ENCODE assay signal across 23 cellular contexts in the genomic region with DNA sequence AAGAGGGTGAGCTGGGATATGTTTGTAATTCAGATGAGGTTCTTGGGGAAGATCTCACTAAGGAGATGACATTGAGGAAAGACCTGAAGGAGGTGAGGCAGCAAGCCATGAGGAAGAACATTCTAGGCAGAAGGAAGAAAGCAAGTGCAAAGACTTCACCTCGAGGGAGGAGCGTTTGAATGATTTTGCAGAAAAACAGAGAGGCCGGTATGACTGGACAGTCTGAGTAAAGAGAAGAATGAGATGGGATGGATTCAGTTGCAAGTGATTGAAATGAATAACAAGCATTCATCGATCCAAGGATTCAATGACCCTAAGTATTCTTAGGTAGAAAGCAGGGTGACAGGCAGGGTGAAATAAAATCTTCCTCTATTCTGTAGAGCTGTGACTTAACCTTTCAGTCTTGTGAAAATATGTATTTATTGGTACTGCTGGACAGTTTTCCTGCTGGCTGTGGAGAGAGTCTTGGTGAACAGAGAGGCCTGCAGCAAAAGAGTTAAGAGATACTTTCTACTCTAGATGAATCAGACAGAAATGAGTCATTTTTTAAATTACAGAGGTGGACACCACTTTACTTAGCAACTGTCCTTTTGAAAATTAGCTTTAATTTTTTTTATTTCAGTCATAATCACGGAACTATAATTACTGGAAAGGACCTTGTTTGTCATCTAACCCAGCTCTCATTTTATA.
DNase-seq lines count a peak whose midpoint lies in the region; ATAC-seq and TF ChIP-seq lines count a peak whose summit lies in the region.
"Had no signal": no experiment of that assay in that cellular context is flagged by ENCODE, and none has a peak within 500 bp of the region (broad histone marks: within the 10 kb centered on the region; RNA-seq: fewer than 3 reads in every experiment).

No MANE protein-coding gene starts in this region.

- POLR2A ChIA-PET in SK-N-SH (lab: Yijun Ruan, JAX) = no interaction called here

- no peak for DNase-seq in SK-N-SH
- peak; percentile 5 for DNase-seq in LHCN-M2 (ENCODE audit: low read depth)
- peak; percentile 39 for DNase-seq in fibroblast of peridontal ligament (ENCODE audit: extremely low read depth)
- no peak for DNase-seq in stimulated activated naive CD4-positive, alpha-beta T cell treated with Interleukin-2 at 50 U/mL for 16 hours (lab: John Stamatoyannopoulos, UW)
- DNase-seq in ascending aorta (ENCODE audit: low spot score in 2 of 2) = no peak
- DNase-seq: CD4-positive, CD25-positive, alpha-beta regulatory T cell; GDM1; Kasumi-1; MG63; NCI-H1105 treated with DMSO at 0.1 percent for 48 hours; NCI-H2029 treated with DMSO at 0.1 percent for 48 hours; NCI-H446 treated with DMSO at 0.1 percent for 48 hours; NCI-H82; RPMI8226; SHP77; SW 1271 had no signal

- H3K4me3 ChIP-seq in SK-N-SH (ENCODE audit: low read depth in 2 of 2, low read length in 1 of 2) (no peak overlapping the region), ascending aorta (no peak overlapping the region)
- H3K4me3 ChIP-seq: BLaER1, GM12878, MG63 had no signal

- H3K9me2 ChIP-seq in SK-N-SH = no peaks in the 10 kb centered on the region

- H2AFZ ChIP-seq in SK-N-SH (ENCODE audit: low read depth) = no peak overlapping the region

- H4K20me1 ChIP-seq in SK-N-SH (ENCODE audit: insufficient read depth) = no peaks in the 10 kb centered on the region
- H4K20me1 ChIP-seq: BLaER1 had no signal

- WGBS in SK-N-SH (ENCODE audit: low lambda C conversion rate) = 58% methylated on average over 5 of the region's 5 CpGs

- no peak for TF ChIP-seq EP300 in SK-N-SH (IDR thresholded peaks at IDR 0.05; ENCODE audit: borderline replicate concordance in 1 of 2, low read depth in 1 of 2, low read length in 1 of 2)

- no peak for TF ChIP-seq RAD21 in SK-N-SH (IDR thresholded peaks at IDR 0.05; ENCODE audit: low read length)

- H3K27ac ChIP-seq in SK-N-SH (ENCODE audit: low read depth in 2 of 2, low read length in 1 of 2) = no peak overlapping the region
- no peak overlapping the region for H3K27ac ChIP-seq in ascending aorta
- H3K27ac ChIP-seq: 22Rv1, BLaER1 had no signal

- no peak overlapping the region for H3K4me2 ChIP-seq in SK-N-SH
- H3K4me2 ChIP-seq: BLaER1 had no signal

- CTCF ChIA-PET in SK-N-SH (lab: Yijun Ruan, JAX) = interaction anchor here (1.1 kb wide), 1 partner anchor 9 kb away, joined by 3 read pairs; no protein-coding TSS in a partner anchor

- TF ChIP-seq CTCF in SK-N-SH (IDR thresholded peaks at IDR 0.05) (no peak), ascending aorta (IDR thresholded peaks at IDR 0.05) (no peak)

- H3K27me3 ChIP-seq in SK-N-SH (ENCODE audit: insufficient read depth) (no peaks in the 10 kb centered on the region), ascending aorta (no peaks in the 10 kb centered on the region)
- H3K27me3 ChIP-seq: BLaER1, MG63 had no signal

- ATAC-seq in SK-N-SH treated with all-trans-retinoic acid at 6 μM for 48 hours (peak; percentile 64), HG03342 (IDR thresholded peaks at IDR 0.05; ENCODE audit: unreplicated experiment) (no peak), HG02970 (IDR thresholded peaks at IDR 0.05; ENCODE audit: low FRiP score, unreplicated experiment) (no peak)
- ATAC-seq: GM12878, HCT116 had no signal

- no peaks in the 10 kb centered on the region for H3K79me2 ChIP-seq in SK-N-SH (ENCODE audit: insufficient read depth)

- H3K9ac ChIP-seq in SK-N-SH = no peak overlapping the region
- H3K9ac ChIP-seq: BLaER1 had no signal

- intact Hi-C loops in ascending aorta (cut with DNase I) = no loop called here

- H3F3A ChIP-seq in SK-N-SH (replicated peaks; ENCODE audit: insufficient read depth) = no peaks in the 10 kb centered on the region

- peaks cover 0 to 9% of the 10 kb centered on the region in 2 experiments; a peak in 2 of 4 replicates for H3K4me1 ChIP-seq in SK-N-SH (ENCODE audit: control insufficient read depth in 1 of 2, insufficient read depth in 2 of 2, low read depth in 1 of 2, low read length in 1 of 2)
- H3K4me1 ChIP-seq in ascending aorta = no peaks in the 10 kb centered on the region

- H3K36me3 ChIP-seq in SK-N-SH (replicated peaks in 1 of 2; ENCODE audit: control insufficient read depth in 1 of 2, insufficient read depth in 2 of 2, low read length in 1 of 2) = no peaks in the 10 kb centered on the region
- no peaks in the 10 kb centered on the region for H3K36me3 ChIP-seq in ascending aorta
- H3K36me3 ChIP-seq: BLaER1, MG63 had no signal

- no peaks in the 10 kb centered on the region for H3K9me3 ChIP-seq in SK-N-SH
- H3K9me3 ChIP-seq in ascending aorta = no peaks in the 10 kb centered on the region
- H3K9me3 ChIP-seq: BLaER1, MG63 had no signal

TF ChIP-seq in SK-N-SH treated with all-trans-retinoic acid at 6 μM for 48 hours, 23 proteins besides CTCF, POLR2A, EP300 and RAD21:
- no peak for TF ChIP-seq RARB (CRISPR knock-in tag; IDR thresholded peaks at IDR 0.05)
- TF ChIP-seq, protein P1, sequence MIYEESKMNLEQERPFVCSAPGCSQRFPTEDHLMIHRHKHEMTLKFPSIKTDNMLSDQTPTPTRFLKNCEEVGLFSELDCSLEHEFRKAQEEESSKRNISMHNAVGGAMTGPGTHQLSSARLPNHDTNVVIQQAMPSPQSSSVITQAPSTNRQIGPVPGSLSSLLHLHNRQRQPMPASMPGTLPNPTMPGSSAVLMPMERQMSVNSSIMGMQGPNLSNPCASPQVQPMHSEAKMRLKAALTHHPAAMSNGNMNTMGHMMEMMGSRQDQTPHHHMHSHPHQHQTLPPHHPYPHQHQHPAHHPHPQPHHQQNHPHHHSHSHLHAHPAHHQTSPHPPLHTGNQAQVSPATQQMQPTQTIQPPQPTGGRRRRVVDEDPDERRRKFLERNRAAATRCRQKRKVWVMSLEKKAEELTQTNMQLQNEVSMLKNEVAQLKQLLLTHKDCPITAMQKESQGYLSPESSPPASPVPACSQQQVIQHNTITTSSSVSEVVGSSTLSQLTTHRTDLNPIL (CRISPR knock-in tag; IDR thresholded peaks at IDR 0.05; ENCODE audit: low read depth) = no peak
- no peak for TF ChIP-seq TOX (CRISPR knock-in tag; IDR thresholded peaks at IDR 0.05; ENCODE audit: borderline replicate concordance)
- no peak for TF ChIP-seq CSDC2 (CRISPR knock-in tag; IDR thresholded peaks at IDR 0.05)
- TF ChIP-seq ARNTL (CRISPR knock-in tag; IDR thresholded peaks at IDR 0.05; ENCODE audit: borderline replicate concordance, low read depth) = no peak
- TF ChIP-seq, protein P2, sequence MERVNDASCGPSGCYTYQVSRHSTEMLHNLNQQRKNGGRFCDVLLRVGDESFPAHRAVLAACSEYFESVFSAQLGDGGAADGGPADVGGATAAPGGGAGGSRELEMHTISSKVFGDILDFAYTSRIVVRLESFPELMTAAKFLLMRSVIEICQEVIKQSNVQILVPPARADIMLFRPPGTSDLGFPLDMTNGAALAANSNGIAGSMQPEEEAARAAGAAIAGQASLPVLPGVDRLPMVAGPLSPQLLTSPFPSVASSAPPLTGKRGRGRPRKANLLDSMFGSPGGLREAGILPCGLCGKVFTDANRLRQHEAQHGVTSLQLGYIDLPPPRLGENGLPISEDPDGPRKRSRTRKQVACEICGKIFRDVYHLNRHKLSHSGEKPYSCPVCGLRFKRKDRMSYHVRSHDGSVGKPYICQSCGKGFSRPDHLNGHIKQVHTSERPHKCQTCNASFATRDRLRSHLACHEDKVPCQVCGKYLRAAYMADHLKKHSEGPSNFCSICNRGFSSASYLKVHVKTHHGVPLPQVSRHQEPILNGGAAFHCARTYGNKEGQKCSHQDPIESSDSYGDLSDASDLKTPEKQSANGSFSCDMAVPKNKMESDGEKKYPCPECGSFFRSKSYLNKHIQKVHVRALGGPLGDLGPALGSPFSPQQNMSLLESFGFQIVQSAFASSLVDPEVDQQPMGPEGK (CRISPR knock-in tag; IDR thresholded peaks at IDR 0.05; ENCODE audit: borderline replicate concordance) = no peak
- no peak for TF ChIP-seq ZFP3 (CRISPR knock-in tag; IDR thresholded peaks at IDR 0.05)

TF ChIP-seq in SK-N-SH, 30 proteins besides CTCF, POLR2A, EP300 and RAD21 (continues in another document):
- TF ChIP-seq RCOR1 (IDR thresholded peaks at IDR 0.05; ENCODE audit: low read length) (no peak), SMC3 (IDR thresholded peaks at IDR 0.05; ENCODE audit: low read depth, low read length) (no peak), MXI1 (IDR thresholded peaks at IDR 0.05; ENCODE audit: low read depth, low read length) (no peak), GABPA (IDR thresholded peaks at IDR 0.05; ENCODE audit: low read depth) (no peak), TCF12 (IDR thresholded peaks at IDR 0.05) (no peak), ELF1 (IDR thresholded peaks at IDR 0.05) (no peak), YY1 (IDR thresholded peaks at IDR 0.05; ENCODE audit: low read depth) (no peak), POLR2AphosphoS5 (IDR thresholded peaks at IDR 0.05; ENCODE audit: low read depth, low read length) (no peak), NFIC (IDR thresholded peaks at IDR 0.05; ENCODE audit: borderline replicate concordance) (no peak), CHD2 (IDR thresholded peaks at IDR 0.05; ENCODE audit: low read length, partially characterized antibody) (no peak)
- TF ChIP-seq, protein P3, sequence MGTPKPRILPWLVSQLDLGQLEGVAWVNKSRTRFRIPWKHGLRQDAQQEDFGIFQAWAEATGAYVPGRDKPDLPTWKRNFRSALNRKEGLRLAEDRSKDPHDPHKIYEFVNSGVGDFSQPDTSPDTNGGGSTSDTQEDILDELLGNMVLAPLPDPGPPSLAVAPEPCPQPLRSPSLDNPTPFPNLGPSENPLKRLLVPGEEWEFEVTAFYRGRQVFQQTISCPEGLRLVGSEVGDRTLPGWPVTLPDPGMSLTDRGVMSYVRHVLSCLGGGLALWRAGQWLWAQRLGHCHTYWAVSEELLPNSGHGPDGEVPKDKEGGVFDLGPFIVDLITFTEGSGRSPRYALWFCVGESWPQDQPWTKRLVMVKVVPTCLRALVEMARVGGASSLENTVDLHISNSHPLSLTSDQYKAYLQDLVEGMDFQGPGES (IDR thresholded peaks at IDR 0.05; ENCODE audit: low read depth, low read length) = no peak
- TF ChIP-seq, protein P4, sequence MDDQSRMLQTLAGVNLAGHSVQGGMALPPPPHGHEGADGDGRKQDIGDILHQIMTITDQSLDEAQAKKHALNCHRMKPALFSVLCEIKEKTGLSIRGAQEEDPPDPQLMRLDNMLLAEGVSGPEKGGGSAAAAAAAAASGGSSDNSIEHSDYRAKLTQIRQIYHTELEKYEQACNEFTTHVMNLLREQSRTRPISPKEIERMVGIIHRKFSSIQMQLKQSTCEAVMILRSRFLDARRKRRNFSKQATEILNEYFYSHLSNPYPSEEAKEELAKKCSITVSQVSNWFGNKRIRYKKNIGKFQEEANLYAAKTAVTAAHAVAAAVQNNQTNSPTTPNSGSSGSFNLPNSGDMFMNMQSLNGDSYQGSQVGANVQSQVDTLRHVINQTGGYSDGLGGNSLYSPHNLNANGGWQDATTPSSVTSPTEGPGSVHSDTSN (IDR thresholded peaks at IDR 0.05) = no peak

Comparison
In these comparisons a context has a peak if more than half of its experiments do, and no peak if none do; other contexts are left out.
1. DNase-seq: peak in LHCN-M2 (single experiment) and fibroblast of peridontal ligament (single experiment); none in SK-N-SH (single experiment), stimulated activated naive CD4-positive, alpha-beta T cell treated with Interleukin-2 at 50 U/mL for 16 hours (single experiment) and ascending aorta (0 of 2).